In genomic region chr9:115213777-115214428, GRCh38 we compare ENCODE assay signal across 9 cellular contexts.
DNase-seq lines count a peak whose midpoint lies in the region; ATAC-seq and TF ChIP-seq lines count a peak whose summit lies in the region.
"Had no signal": no experiment of that assay in that cellular context is flagged by ENCODE, and none has a peak within 500 bp of the region (broad histone marks: within the 10 kb centered on the region; RNA-seq: fewer than 3 reads in every experiment).

No MANE protein-coding gene starts in this region.

- ATAC-seq in gastrocnemius medialis = peak; percentile 91
- no peak for ATAC-seq in HG02840 (IDR thresholded peaks at IDR 0.05; ENCODE audit: low FRiP score, unreplicated experiment)

- H3K4me1 ChIP-seq in gastrocnemius medialis = peaks cover 5% of the 10 kb centered on the region in 2 donors
- H3K4me1 ChIP-seq: colonic mucosa had no signal

- no peaks in the 10 kb centered on the region for H3K27me3 ChIP-seq in gastrocnemius medialis
- H3K27me3 ChIP-seq: colonic mucosa had no signal

- no peak for TF ChIP-seq POLR2A in gastrocnemius medialis (IDR thresholded peaks at IDR 0.05)

- no peaks in the 10 kb centered on the region for H3K36me3 ChIP-seq in gastrocnemius medialis
- H3K36me3 ChIP-seq: colonic mucosa had no signal

- TF ChIP-seq CTCF in HFF-Myc (IDR thresholded peaks at IDR 0.05; ENCODE audit: low read depth, low read length, missing control alignments) (no peak), gastrocnemius medialis (IDR thresholded peaks at IDR 0.05 in 4 of 5, conservative IDR thresholded peaks at IDR 0.05 in 1 of 5) (no peak)

- H3K4me3 ChIP-seq in HFF-Myc (replicated peaks; ENCODE audit: low read depth, low read length) = no peak overlapping the region
- H3K4me3 ChIP-seq in gastrocnemius medialis = no peak overlapping the region
- H3K4me3 ChIP-seq: colonic mucosa had no signal

- DNase-seq in HFF-Myc (ENCODE audit: extremely low read depth, low read depth) = peak; percentile 77
- DNase-seq in SHP77 (lab: John Stamatoyannopoulos, UW) = peak; percentile 26 to 40
- peak; percentile 96 for DNase-seq in glomerular visceral epithelial cell (ENCODE audit: extremely low spot score)
- DNase-seq in gastrocnemius medialis = peak in 1 of 2 donors; percentile 27
- no peak for DNase-seq in SW 1271 (lab: John Stamatoyannopoulos, UW)
- DNase-seq in medulla oblongata (ENCODE audit: extremely low spot score) = no peak
- DNase-seq: activated CD4-positive, alpha-beta memory T cell treated with anti-CD3 and anti-CD28 coated beads for 36 hours; colonic mucosa had no signal

- H3K9me3 ChIP-seq in gastrocnemius medialis = no peaks in the 10 kb centered on the region
- H3K9me3 ChIP-seq: colonic mucosa had no signal

- intact Hi-C loops in gastrocnemius medialis (cut with DNase I; ENCODE audit: low total_unique reads) = no loop called here

- in situ Hi-C loops in gastrocnemius medialis (cut with MboI; ENCODE audit: low sequenced_read_pairs in 4 of 4) = no loop called here

- peak overlapping the region in 1 of 4 donors; percentile 28 for H3K27ac ChIP-seq in gastrocnemius medialis
- H3K27ac ChIP-seq: colonic mucosa had no signal

Comparison
In these comparisons a context has a peak if more than half of its experiments do, and no peak if none do; other contexts are left out.
1. DNase-seq: peak in HFF-Myc (single experiment), SHP77 (2 of 2) and glomerular visceral epithelial cell (single experiment); none in SW 1271 (0 of 2) and medulla oblongata (single experiment).